In the genomic region with DNA sequence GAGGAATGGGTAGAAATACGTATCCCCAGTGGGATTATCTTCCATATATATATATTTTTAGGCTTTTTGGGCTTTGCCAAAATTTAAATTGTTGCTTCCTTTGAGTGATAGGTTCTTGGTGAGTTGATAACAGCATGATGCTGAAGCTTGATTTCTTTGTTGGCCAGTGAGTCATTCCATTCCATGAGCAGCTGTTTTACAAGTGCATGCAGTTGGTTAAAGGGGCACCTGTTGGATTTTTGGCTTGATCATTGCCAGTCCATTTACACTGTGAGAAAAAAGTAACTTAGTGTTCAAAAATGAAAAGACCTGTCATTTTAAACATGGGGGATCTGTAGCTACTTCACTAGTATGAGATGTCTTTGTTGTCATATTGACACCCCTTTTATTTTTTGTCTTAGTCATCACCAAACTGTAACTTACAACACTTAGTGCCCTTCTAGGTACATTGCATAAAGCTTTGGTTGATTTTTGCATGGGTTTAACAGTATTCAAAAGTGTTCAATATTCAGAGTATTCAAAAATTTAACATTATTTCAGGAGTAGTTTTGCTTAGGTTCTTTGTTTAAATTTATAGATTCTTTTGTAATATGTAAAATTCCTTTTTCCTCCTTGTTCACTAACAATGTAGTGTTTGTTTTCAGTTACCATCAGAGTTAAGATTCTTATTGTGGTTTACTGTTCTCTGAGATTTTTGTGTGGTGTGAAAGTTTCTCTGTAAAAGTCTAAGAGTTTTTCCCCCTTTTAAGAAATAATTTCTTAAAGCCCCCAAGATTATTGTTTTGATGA, we compare ENCODE assay signal across 11 cellular contexts. TPM values are rescaled to one million over a fixed set of nuclear protein-coding genes. Genes with fewer than 3 reads are reported as not detected.
DNase-seq lines count a peak whose midpoint lies in the region; ATAC-seq and TF ChIP-seq lines count a peak whose summit lies in the region.
"Had no signal": no experiment of that assay in that cellular context is flagged by ENCODE, and none has a peak within 500 bp of the region (broad histone marks: within the 10 kb centered on the region; RNA-seq: fewer than 3 reads in every experiment).

No MANE protein-coding gene starts in this region.

- H3K27me3 Mint-ChIP-seq in nephron (ENCODE audit: low read depth) = no peaks in the 10 kb centered on the region
- no peaks in the 10 kb centered on the region for H3K27me3 Mint-ChIP-seq in naive thymus-derived CD4-positive, alpha-beta T cell
- H3K27me3 Mint-ChIP-seq: stimulated activated naive CD8-positive, alpha-beta T cell treated with anti-CD3 and anti-CD28 coated beads, Interleukin-15, Interleukin-2, amounts not matched to agents 100 ng/mL and 50 ng/mL, for 24 hours had no signal

- no peaks in the 10 kb centered on the region for H3K9me3 Mint-ChIP-seq in nephron
- peaks cover 0 to 5% (median 0%) of the 10 kb centered on the region in 11 donors for H3K9me3 Mint-ChIP-seq in naive thymus-derived CD4-positive, alpha-beta T cell
- H3K9me3 Mint-ChIP-seq: stimulated activated naive CD8-positive, alpha-beta T cell treated with anti-CD3 and anti-CD28 coated beads, Interleukin-15, Interleukin-2, amounts not matched to agents 100 ng/mL and 50 ng/mL, for 24 hours; T-helper 2 cell treated with Interferon-gamma antibody and Interleukin-4, amounts not matched to agents 5 μg/mL and 100 μg/mL, for 36 hours had no signal

- no peak for TF ChIP-seq POLR2A in GM18505 (IDR thresholded peaks at IDR 0.05; ENCODE audit: borderline replicate concordance, extremely low read depth, insufficient read depth, insufficient read length)

- H3K36me3 ChIP-seq in naive thymus-derived CD4-positive, alpha-beta T cell (ENCODE audit: control insufficient read depth in 2 of 3, insufficient read depth in 3 of 3, low read length in 3 of 3) = no peaks in the 10 kb centered on the region

- ATAC-seq in GM18868 (IDR thresholded peaks at IDR 0.05; ENCODE audit: unreplicated experiment) (peak; percentile 71), HG02759 (IDR thresholded peaks at IDR 0.05; ENCODE audit: unreplicated experiment) (peak; percentile 59), GM18505 (IDR thresholded peaks at IDR 0.05; ENCODE audit: unreplicated experiment) (no peak)
- ATAC-seq in naive thymus-derived CD4-positive, alpha-beta T cell = no peak

- H3K4me3 ChIP-seq in naive thymus-derived CD4-positive, alpha-beta T cell (ENCODE audit: low read length) = no peak overlapping the region

- TF ChIP-seq CTCF in nephron (IDR thresholded peaks at IDR 0.05; ENCODE audit: unreplicated experiment in 3 of 3) = no peak

- H3K27ac Mint-ChIP-seq in nephron = peak overlapping the region in 2 of 3 experiments; percentile 32 to 42
- no peak overlapping the region for H3K27ac Mint-ChIP-seq in naive thymus-derived CD4-positive, alpha-beta T cell
- H3K27ac Mint-ChIP-seq: stimulated activated naive CD8-positive, alpha-beta T cell treated with anti-CD3 and anti-CD28 coated beads, Interleukin-15, Interleukin-2, amounts not matched to agents 100 ng/mL and 50 ng/mL, for 24 hours; T-helper 2 cell treated with Interferon-gamma antibody and Interleukin-4, amounts not matched to agents 5 μg/mL and 100 μg/mL, for 36 hours had no signal

- DNase-seq in NCI-H226 (peak; percentile 49), activated gamma-delta T cell treated with Interleukin-2 at 50 U/mL for 16 hours (no peak)
- DNase-seq in naive thymus-derived CD4-positive, alpha-beta T cell = no peak
- DNase-seq in activated CD4-positive, alpha-beta T cell treated with anti-CD3 and anti-CD28 coated beads for 48 hours = no peak
- DNase-seq: activated naive CD4-positive, alpha-beta T cell treated with Interleukin-2 at 50 U/mL for 16 hours had no signal

- no peaks in the 10 kb centered on the region for H3K4me1 ChIP-seq in naive thymus-derived CD4-positive, alpha-beta T cell (ENCODE audit: control insufficient read depth in 2 of 2, insufficient read depth in 2 of 2, low read length in 2 of 2)

- POLR2A ChIA-PET in naive thymus-derived CD4-positive, alpha-beta T cell (lab: Charles Lee) = no interaction called here

- H3K36me3 Mint-ChIP-seq in nephron (ENCODE audit: low read depth) = peaks cover 16% of the 10 kb centered on the region
- peaks cover 0 to 26% (median 17%) of the 10 kb centered on the region in 5 donors for H3K36me3 Mint-ChIP-seq in naive thymus-derived CD4-positive, alpha-beta T cell

- CTCF ChIA-PET in naive thymus-derived CD4-positive, alpha-beta T cell (lab: Charles Lee) = interaction anchor here (0.6 kb wide), 1 partner anchor 858 kb away, joined by 3 read pairs; no protein-coding TSS in a partner anchor

- no peaks in the 10 kb centered on the region for H3K9me3 ChIP-seq in naive thymus-derived CD4-positive, alpha-beta T cell (ENCODE audit: control insufficient read depth in 2 of 3, low read length in 3 of 3)

- no peaks in the 10 kb centered on the region for H3K27me3 ChIP-seq in naive thymus-derived CD4-positive, alpha-beta T cell (ENCODE audit: control insufficient read depth in 2 of 2, insufficient read depth in 2 of 2, low read length in 2 of 2)

- H3K4me3 Mint-ChIP-seq in nephron = peak overlapping the region in 1 of 3 experiments; percentile 62
- peak overlapping the region in 2 of 10 donors; percentile 15 to 16 for H3K4me3 Mint-ChIP-seq in naive thymus-derived CD4-positive, alpha-beta T cell
- H3K4me3 Mint-ChIP-seq: stimulated activated naive CD8-positive, alpha-beta T cell treated with anti-CD3 and anti-CD28 coated beads, Interleukin-15, Interleukin-2, amounts not matched to agents 100 ng/mL and 50 ng/mL, for 24 hours; T-helper 2 cell treated with Interferon-gamma antibody and Interleukin-4, amounts not matched to agents 5 μg/mL and 100 μg/mL, for 36 hours had no signal

- peaks cover 36% of the 10 kb centered on the region for H3K4me1 Mint-ChIP-seq in nephron
- peaks cover 27 to 82% (median 67%) of the 10 kb centered on the region in 7 donors for H3K4me1 Mint-ChIP-seq in naive thymus-derived CD4-positive, alpha-beta T cell

- intact Hi-C loops in naive thymus-derived CD4-positive, alpha-beta T cell (cut with micrococcal nuclease) = loop anchor here (10.0 kb wide), 2 partner anchors 885 to 1285 kb away; a partner anchor contains a TSS

- no peak overlapping the region for H3K27ac ChIP-seq in naive thymus-derived CD4-positive, alpha-beta T cell (ENCODE audit: low read depth, low read length)

RNA-seq across cellular contexts. Expression of a gene that starts 8.8 kb away (rescaled TPM):
- 10 to 100 TPM; 50.0 to 93.5 (median 66.1) TPM for total RNA-seq in naive thymus-derived CD4-positive, alpha-beta T cell
- polyA plus RNA-seq in naive thymus-derived CD4-positive, alpha-beta T cell = 10 to 100 TPM; 26.0 to 45.0 TPM

Comparison
In these comparisons a context has a peak if more than half of its experiments do, and no peak if none do; other contexts are left out.
1. ATAC-seq: peak in GM18868 (single experiment) and HG02759 (single experiment); none in naive thymus-derived CD4-positive, alpha-beta T cell (single experiment) and GM18505 (single experiment).
2. H3K27ac Mint-ChIP-seq: peak in nephron (2 of 3); none in naive thymus-derived CD4-positive, alpha-beta T cell (0 of 9).